Comparison of ENCODE assay signal across 25 cellular contexts in the genomic region with DNA sequence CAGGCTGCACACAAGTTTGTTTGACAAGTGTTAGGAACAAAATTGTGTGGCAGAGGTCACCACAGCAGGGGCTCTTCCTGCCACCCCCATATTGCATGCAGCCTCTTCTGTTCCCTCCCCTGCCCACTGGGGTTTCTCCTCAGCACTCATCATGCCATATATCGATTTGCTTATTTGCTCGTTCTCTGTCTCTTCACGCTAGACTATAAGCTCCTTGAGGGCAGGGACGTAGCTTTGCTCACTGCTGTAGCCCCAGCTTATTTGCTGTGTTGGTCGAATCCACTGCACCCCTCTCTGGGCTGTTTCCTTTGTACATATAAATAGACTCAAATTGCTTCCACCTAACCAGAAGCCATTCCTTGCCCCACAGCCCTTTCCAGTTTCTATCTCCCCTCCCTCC. TPM values are rescaled to one million over a fixed set of nuclear protein-coding genes. Genes with fewer than 3 reads are reported as not detected.
"Had no signal": no experiment of that assay in that cellular context is flagged by ENCODE, and none has a peak within 500 bp of the region (broad histone marks: within the 10 kb centered on the region; RNA-seq: fewer than 3 reads in every experiment).

No MANE protein-coding gene starts in this region.

- H3K36me3 Mint-ChIP-seq: IgD-negative memory B cell had no signal

- H3K9me3 ChIP-seq: SJSA1 had no signal

- FAIRE-seq: HTR-8/SVneo, RCC 7860 had no signal

- H3K4me1 ChIP-seq: SJSA1 had no signal

- H3K27ac ChIP-seq: HL-60, SJSA1, SK-N-MC had no signal

- H3K4me3 Mint-ChIP-seq: IgD-negative memory B cell had no signal

- H3K36me3 ChIP-seq: SJSA1 had no signal

- DNase-seq: KBM-7, NCI-H1092 treated with DMSO at 0.1 percent for 48 hours, NCI-H1417, NCI-H1436 treated with DMSO at 0.1 percent for 48 hours, NCI-H1694, NCI-H187 treated with DMSO at 0.1 percent for 48 hours, NCI-H2029 treated with DMSO at 0.1 percent for 48 hours, NCI-H2107, NCI-H2227 treated with DMSO at 0.1 percent for 48 hours, NCI-H446, NCI-H510A, NCI-H524 treated with DMSO at 0.1 percent for 48 hours, NCI-H69, NCI-H774, Right ventricle myocardium superior, RPMI8226, SIG-M5 had no signal

- H3K4me3 ChIP-seq: SJSA1, SK-N-MC had no signal

- H3K27ac Mint-ChIP-seq: IgD-negative memory B cell had no signal

RNA-seq across cellular contexts. Expression of gene MAS1, which starts 19.6 kb away (rescaled TPM):
- total RNA-seq: LHCN-M2, MCF 10A, Right ventricle myocardium superior, SJSA1 had no signal
- polyA plus RNA-seq: IgD-negative memory B cell had no signal
